8 cellular contexts compared by ENCODE assay signal in genomic region chr4:141131738-141132688, GRCh38. TPM values are rescaled to one million over a fixed set of nuclear protein-coding genes. Genes with fewer than 3 reads are reported as not detected.
DNase-seq lines count a peak whose midpoint lies in the region; ATAC-seq and TF ChIP-seq lines count a peak whose summit lies in the region.

No MANE protein-coding gene starts in this region.

- 2 to 11% (median 4%) methylated on average over 19 to 71 of the region's 71 CpGs for WGBS in heart left ventricle, 4 donors
- 2% methylated on average over 61 to 71 of the region's 71 CpGs for WGBS in psoas muscle, 3 donors

- H3K36me3 ChIP-seq in heart left ventricle: no peaks in the 10 kb centered on the region
- H3K36me3 ChIP-seq in psoas muscle (ENCODE audit: insufficient read depth in 1 of 2, low read depth in 1 of 2): no peaks in the 10 kb centered on the region

- H3K27me3 Mint-ChIP-seq in activated CD8-positive, alpha-beta T cell treated with anti-CD3 and anti-CD28 coated beads for 36 hours: peaks cover 65% of the 10 kb centered on the region

- H3K27ac ChIP-seq in heart left ventricle: peak overlapping the region; percentile 82 to 96 (median 91)
- H3K27ac ChIP-seq in psoas muscle: peak overlapping the region; percentile 76

- peak; percentile 42 for DNase-seq in ELF-1 (ENCODE audit: low read depth, low spot score)
- no peak for DNase-seq in HFF-Myc (ENCODE audit: extremely low read depth, low read depth)
- no peak for DNase-seq in activated CD8-positive, alpha-beta T cell treated with anti-CD3 and anti-CD28 coated beads for 36 hours
- DNase-seq in heart left ventricle: peak; percentile 29 to 65 (median 43)
- peak; percentile 24 to 74 for DNase-seq in psoas muscle
- DNase-seq in activated effector memory CD4-positive, alpha-beta T cell treated with Interleukin-2 at 50 U/mL for 16 hours: no peak
- no peak for DNase-seq in AML-193 (lab: John Stamatoyannopoulos, UW)
- no peak for DNase-seq in CD1c-positive myeloid dendritic cell (ENCODE audit: extremely low spot score)

- peak overlapping the region; percentile 83 for H3K4me3 Mint-ChIP-seq in activated CD8-positive, alpha-beta T cell treated with anti-CD3 and anti-CD28 coated beads for 36 hours

- ATAC-seq in activated CD8-positive, alpha-beta T cell treated with anti-CD3 and anti-CD28 coated beads for 36 hours: peak; percentile 37
- ATAC-seq in heart left ventricle (peak in 3 of 4 donors; percentile 9 to 21 (median 17)), psoas muscle (peak; percentile 48 to 77 (median 72))

- peak overlapping the region; percentile 85 for H3K4me3 ChIP-seq in HFF-Myc (replicated peaks; ENCODE audit: low read depth, low read length)
- H3K4me3 ChIP-seq in heart left ventricle: peak overlapping the region; percentile 59 to 96 (median 83)
- peak overlapping the region; percentile 93 for H3K4me3 ChIP-seq in psoas muscle

- H3K9me3 ChIP-seq in heart left ventricle (no peaks in the 10 kb centered on the region), psoas muscle (no peaks in the 10 kb centered on the region)

- no peaks in the 10 kb centered on the region for H3K36me3 Mint-ChIP-seq in activated CD8-positive, alpha-beta T cell treated with anti-CD3 and anti-CD28 coated beads for 36 hours (ENCODE audit: low read depth)

- no peaks in the 10 kb centered on the region for H3K9me3 Mint-ChIP-seq in activated CD8-positive, alpha-beta T cell treated with anti-CD3 and anti-CD28 coated beads for 36 hours

- CTCF ChIA-PET in activated CD8-positive, alpha-beta T cell treated with anti-CD3 and anti-CD28 coated beads for 36 hours (lab: Charles Lee): interaction anchor here (2.6 kb wide), 1 partner anchor 270 kb away, joined by 8 read pairs; no protein-coding TSS in a partner anchor

- H3K4me1 ChIP-seq in heart left ventricle (peaks cover 0 to 49% (median 11%) of the 10 kb centered on the region in 12 donors), psoas muscle (peaks cover 32% of the 10 kb centered on the region)

- peaks cover 0 to 41% (median 0%) of the 10 kb centered on the region in 9 donors for H3K27me3 ChIP-seq in heart left ventricle
- H3K27me3 ChIP-seq in psoas muscle (ENCODE audit: insufficient read depth in 3 of 3, low read length in 2 of 3): no peaks in the 10 kb centered on the region

- POLR2A ChIA-PET in activated CD8-positive, alpha-beta T cell treated with anti-CD3 and anti-CD28 coated beads for 36 hours (lab: Charles Lee): no interaction called here

- H3K27ac Mint-ChIP-seq in activated CD8-positive, alpha-beta T cell treated with anti-CD3 and anti-CD28 coated beads for 36 hours: no peak overlapping the region

- TF ChIP-seq CTCF in HFF-Myc (IDR thresholded peaks at IDR 0.05; ENCODE audit: low read depth, low read length, missing control alignments): no peak
- TF ChIP-seq CTCF in activated CD8-positive, alpha-beta T cell treated with anti-CD3 and anti-CD28 coated beads for 36 hours (IDR thresholded peaks at IDR 0.05): no peak
- TF ChIP-seq CTCF in heart left ventricle (IDR thresholded peaks at IDR 0.05): no peak
- TF ChIP-seq CTCF in psoas muscle (IDR thresholded peaks at IDR 0.05): no peak

- no peak for TF ChIP-seq POLR2A in heart left ventricle (IDR thresholded peaks at IDR 0.05)

- no peaks in the 10 kb centered on the region for H3K4me1 Mint-ChIP-seq in activated CD8-positive, alpha-beta T cell treated with anti-CD3 and anti-CD28 coated beads for 36 hours (ENCODE audit: low read depth)

- intact Hi-C loops in activated CD8-positive, alpha-beta T cell treated with anti-CD3 and anti-CD28 coated beads for 36 hours (cut with micrococcal nuclease): no loop called here
- intact Hi-C loops in heart left ventricle (cut with DNase I) (loop anchor here (2.0 to 10.0 kb wide), 11 partner anchors 135 to 377 kb away; partner anchors contain the start of gene TBC1D9 (in 1 of the 10)), psoas muscle (cut with DNase I) (loop anchor here (2.0 to 10.0 kb wide), 3 partner anchors 137 to 757 kb away; partner anchors contain the start of gene SCOC (in 1 of the 2))

RNA-seq across cellular contexts. Expression of gene RNF150, which starts 1.3 kb away (rescaled TPM):
- under 1 TPM; 0.09 to 0.43 TPM for total RNA-seq in activated CD8-positive, alpha-beta T cell treated with anti-CD3 and anti-CD28 coated beads for 36 hours
- 100 to 1,000 TPM in 3 of 9 donors, 10 to 100 TPM in 6; 52.0 to 146 (median 73.3) TPM for total RNA-seq in heart left ventricle
- 10 to 100 TPM; 11.9 to 55.9 TPM for polyA plus RNA-seq in heart left ventricle
- 10 to 100 TPM in 1 of 4 donors, 1 to 10 TPM in 3; 3.2 to 12.6 (median 3.8) TPM for total RNA-seq in psoas muscle
- polyA plus RNA-seq in psoas muscle: 1 to 10 TPM in 2 of 3 donors, under 1 TPM in 1; 0.78 to 2.7 (median 1.6) TPM

Comparison
In these comparisons a context has a peak if more than half of its experiments do, and no peak if none do; other contexts are left out.
1. DNase-seq: peak in ELF-1 (single experiment), heart left ventricle (5 of 5) and psoas muscle (2 of 2); none in HFF-Myc (single experiment), activated CD8-positive, alpha-beta T cell treated with anti-CD3 and anti-CD28 coated beads for 36 hours (single experiment), activated effector memory CD4-positive, alpha-beta T cell treated with Interleukin-2 at 50 U/mL for 16 hours (single experiment), AML-193 (0 of 2) and CD1c-positive myeloid dendritic cell (single experiment).
2. ATAC-seq: peak in every context shown above with its lines; median percentile 72 in psoas muscle; 37 in activated CD8-positive, alpha-beta T cell treated with anti-CD3 and anti-CD28 coated beads for 36 hours; 17 in heart left ventricle.
3. Peak in every context shown above with its lines, with median percentiles within 50 percentile points of each other: H3K4me3 ChIP-seq.